8 cellular contexts compared by ENCODE assay signal in the genomic region with DNA sequence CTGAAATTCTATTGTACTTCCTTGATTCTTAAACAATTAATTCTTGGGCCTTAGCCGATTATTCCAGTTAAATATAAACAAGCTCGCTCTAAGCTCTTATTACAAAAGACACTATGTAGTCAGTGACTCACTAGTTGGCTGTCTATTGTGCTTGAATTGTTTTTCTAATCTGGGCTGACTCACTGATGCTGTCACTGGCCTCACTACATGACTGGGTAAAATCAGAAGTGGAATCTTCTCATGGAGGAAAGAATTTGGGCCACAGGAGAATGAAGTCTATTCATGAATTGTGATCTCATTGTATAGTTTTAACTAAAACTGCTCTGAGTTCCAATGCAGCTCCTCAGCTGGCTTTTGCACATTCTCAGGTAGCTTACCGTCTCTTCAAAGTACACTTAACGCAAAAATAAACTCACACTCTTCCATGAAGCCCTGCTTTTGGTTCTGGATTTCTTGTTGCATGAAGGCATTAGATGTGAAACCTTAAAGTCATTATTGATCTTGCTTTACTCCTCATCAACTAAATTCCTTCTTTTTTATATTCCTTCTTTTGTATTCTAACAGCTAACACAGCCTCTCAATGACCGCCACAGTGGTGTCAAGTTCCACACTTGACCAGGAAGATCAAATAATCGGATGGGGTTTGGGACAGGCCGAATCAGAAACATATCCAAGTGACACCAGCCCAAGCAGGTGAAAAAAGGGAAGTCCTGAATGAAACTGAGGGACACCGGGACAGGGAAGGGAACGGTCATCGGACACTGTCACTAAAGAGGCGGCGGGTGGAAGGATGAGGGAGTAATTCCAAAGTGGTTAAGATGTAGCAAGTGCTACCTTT.
DNase-seq lines count a peak whose midpoint lies in the region; ATAC-seq, FAIRE-seq and TF ChIP-seq lines count a peak whose summit lies in the region.

No MANE protein-coding gene starts in this region.

- no peak for TF ChIP-seq CTCF in endothelial cell of umbilical vein (IDR thresholded peaks at IDR 0.05; ENCODE audit: extremely low read depth in 1 of 2, insufficient read depth in 1 of 2, low read depth in 1 of 2, low read length in 2 of 2)

- in situ Hi-C loops in HAP-1 (cut with MboI; ENCODE audit: low sequenced_read_pairs), result no loop called here

- no peak overlapping the region for H2AFZ ChIP-seq in endothelial cell of umbilical vein (ENCODE audit: low read depth, low read length)

- BruUV-seq in endothelial cell of umbilical vein (replicated peaks; lab: Mats Ljungman, UMichigan), result TSS peak; percentile 86

- dilution Hi-C loops in endothelial cell of umbilical vein (cut with MboI; ENCODE audit: extremely low pct_ligation_motif_present, low sequenced_read_pairs), result no loop called here

- H4K20me1 ChIP-seq in endothelial cell of umbilical vein (replicated peaks; ENCODE audit: control insufficient read depth, extremely low read depth, insufficient read depth, low read length), result no peaks in the 10 kb centered on the region

- H3K79me2 ChIP-seq in endothelial cell of umbilical vein (ENCODE audit: control insufficient read depth, insufficient read depth, low read length), result no peaks in the 10 kb centered on the region

- CTCF ChIA-PET in endothelial cell of umbilical vein (lab: Charles Lee), result interaction anchor here (0.6 to 3.4 kb wide), 18 partner anchors 9 to 466 kb away, joined by 3 to 19 read pairs (median 6); partner anchors contain the start of gene SRP9

- H3K9me3 ChIP-seq in HAP-1, result no peaks in the 10 kb centered on the region
- no peaks in the 10 kb centered on the region for H3K9me3 ChIP-seq in endothelial cell of umbilical vein (replicated peaks; ENCODE audit: control insufficient read depth, insufficient read depth, low read length)

- H3K27me3 ChIP-seq in HAP-1 (ENCODE audit: low read depth) (no peaks in the 10 kb centered on the region), endothelial cell of umbilical vein (ENCODE audit: control insufficient read depth in 2 of 2, insufficient read depth in 2 of 2, low read length in 2 of 2) (no peaks in the 10 kb centered on the region)

- peak overlapping the region; percentile 56 for H3K4me2 ChIP-seq in endothelial cell of umbilical vein (ENCODE audit: insufficient read depth, low read length)

- no peak for TF ChIP-seq POLR2A in endothelial cell of umbilical vein (IDR thresholded peaks at IDR 0.05; ENCODE audit: low read depth, low read length)

- H3K4me3 ChIP-seq in HAP-1 (no peak overlapping the region), endothelial cell of umbilical vein (replicated peaks in 1 of 3; ENCODE audit: insufficient read depth in 1 of 3, low read depth in 1 of 3, low read length in 3 of 3) (no peak overlapping the region)

- POLR2A ChIA-PET in endothelial cell of umbilical vein (lab: Charles Lee), result interaction anchor here (0.7 kb wide), 1 partner anchor 372 kb away, joined by 3 read pairs; no protein-coding TSS in a partner anchor

- ATAC-seq in GM21576 (IDR thresholded peaks at IDR 0.05; ENCODE audit: unreplicated experiment), result no peak

- intact Hi-C loops in endothelial cell of umbilical vein (cut with micrococcal nuclease), result loop anchor here (1.0 to 5.0 kb wide), 2 partner anchors 145 to 254 kb away; partner anchors contain the start of gene ENAH

- H3K27ac ChIP-seq in endothelial cell of umbilical vein (ENCODE audit: insufficient read depth, low read depth, low read length), result peak overlapping the region; percentile 72

- no peaks in the 10 kb centered on the region for H3K9me1 ChIP-seq in endothelial cell of umbilical vein (replicated peaks; ENCODE audit: control insufficient read depth, extremely low read depth, insufficient read depth, low read length)

- FAIRE-seq in endothelial cell of umbilical vein (lab: Jason Lieb, UNC), result peak; percentile 98

- peaks cover 30% of the 10 kb centered on the region for H3K4me1 ChIP-seq in HAP-1
- peaks cover 23% of the 10 kb centered on the region for H3K4me1 ChIP-seq in endothelial cell of umbilical vein (ENCODE audit: control insufficient read depth, extremely low read depth, insufficient read depth, low read length)

- H3K36me3 ChIP-seq in HAP-1 (replicated peaks) (peaks cover 16% of the 10 kb centered on the region), endothelial cell of umbilical vein (ENCODE audit: control insufficient read depth in 2 of 2, extremely low read depth in 1 of 2, insufficient read depth in 2 of 2, low read length in 2 of 2) (peaks cover 4 to 5% of the 10 kb centered on the region in 2 experiments)

- H3K9ac ChIP-seq in endothelial cell of umbilical vein (replicated peaks; ENCODE audit: extremely low read depth, insufficient read depth, low read length), result peak overlapping the region; percentile 48

- DNase-seq in HAP-1 (ENCODE audit: low spot score in 2 of 2), result peak; percentile 67 to 99
- peak; percentile 50 for DNase-seq in NCI-H748 treated with DMSO at 0.1 percent for 48 hours (lab: John Stamatoyannopoulos, UW)
- peak; percentile 97 for DNase-seq in endothelial cell of umbilical vein (ENCODE audit: low read depth, low spot score)
- DNase-seq in middle frontal gyrus (ENCODE audit: extremely low spot score, low spot score), result peak; percentile 76
- no peak for DNase-seq in GF-D8 (lab: John Stamatoyannopoulos, UW)
- no peak for DNase-seq in NAMALWA (ENCODE audit: low spot score)
- DNase-seq in effector CD4-positive, alpha-beta T cell, result no peak

TF ChIP-seq in endothelial cell of umbilical vein, 7 proteins besides CTCF, POLR2A, EP300 and RAD21:
- TF ChIP-seq FOS (IDR thresholded peaks at IDR 0.05; ENCODE audit: borderline replicate concordance, insufficient read depth, low read length), result peak; percentile 97
- no peak for TF ChIP-seq MAX (IDR thresholded peaks at IDR 0.05; ENCODE audit: insufficient read depth, insufficient read length)
- peak; percentile 99 for TF ChIP-seq JUN (IDR thresholded peaks at IDR 0.05; ENCODE audit: borderline replicate concordance, insufficient read depth, insufficient read length, low read depth)
- TF ChIP-seq GATA2 (IDR thresholded peaks at IDR 0.05; ENCODE audit: insufficient read depth, insufficient read length, low read depth, low read length), result peak; percentile 46
- TF ChIP-seq POLR2AphosphoS5 (IDR thresholded peaks at IDR 0.05; ENCODE audit: insufficient read depth, low read depth, low read length), result peak; percentile 73
- no peak for TF ChIP-seq EZH2 (IDR thresholded peaks at IDR 0.05; ENCODE audit: borderline replicate concordance, low read depth, low read length, severe bottlenecking)
- TF ChIP-seq MYC (IDR thresholded peaks at IDR 0.05; ENCODE audit: low read depth, low read length), result no peak

Comparison
In these comparisons a context has a peak if more than half of its experiments do, and no peak if none do; other contexts are left out.
1. DNase-seq: peak in HAP-1 (2 of 2), NCI-H748 treated with DMSO at 0.1 percent for 48 hours (single experiment), endothelial cell of umbilical vein (single experiment) and middle frontal gyrus (single experiment); none in GF-D8 (single experiment), NAMALWA (single experiment) and effector CD4-positive, alpha-beta T cell (single experiment).